1 cellular context compared by ENCODE assay signal in genomic region chr3:18837137-18837536, GRCh38.
TF ChIP-seq lines count a peak whose summit lies in the region.

No MANE protein-coding gene starts in this region.

TF ChIP-seq in GM23338, 12 proteins besides CTCF, POLR2A, EP300 and RAD21:
- no peak for TF ChIP-seq ZNF462 (CRISPR knock-in tag; IDR thresholded peaks at IDR 0.05)
- no peak for TF ChIP-seq CREB1 (CRISPR knock-in tag; IDR thresholded peaks at IDR 0.05; ENCODE audit: low read depth)
